Comparison of ENCODE assay signal across 28 cellular contexts in genomic region chr13:76214001-76214400, GRCh38.
DNase-seq lines count a peak whose midpoint lies in the region; ATAC-seq and TF ChIP-seq lines count a peak whose summit lies in the region.
"Had no signal": no experiment of that assay in that cellular context is flagged by ENCODE, and none has a peak within 500 bp of the region (broad histone marks: within the 10 kb centered on the region; RNA-seq: fewer than 3 reads in every experiment).

No MANE protein-coding gene starts in this region.

- no peaks in the 10 kb centered on the region for H3K4me1 ChIP-seq in right atrium auricular region
- H3K4me1 ChIP-seq: heart right ventricle, neural progenitor cell, transverse colon had no signal

- TF ChIP-seq CTCF in right atrium auricular region (IDR thresholded peaks at IDR 0.05): no peak

- no peaks in the 10 kb centered on the region for H3K36me3 ChIP-seq in right atrium auricular region
- H3K36me3 ChIP-seq: brain microvascular endothelial cell, heart right ventricle, neural progenitor cell, transverse colon had no signal

- ATAC-seq in GM18499 (IDR thresholded peaks at IDR 0.05; ENCODE audit: insufficient read depth, unreplicated experiment) (peak; percentile 16), GM19452 (IDR thresholded peaks at IDR 0.05; ENCODE audit: unreplicated experiment) (peak; percentile 10), HG02870 (IDR thresholded peaks at IDR 0.05; ENCODE audit: unreplicated experiment) (peak; percentile 23), HG03565 (IDR thresholded peaks at IDR 0.05; ENCODE audit: unreplicated experiment) (peak; percentile 12), GM21528 (IDR thresholded peaks at IDR 0.05; ENCODE audit: low FRiP score, unreplicated experiment) (no peak), esophagus mucosa (no peak)
- ATAC-seq: activated CD8-positive, alpha-beta memory T cell treated with anti-CD3 and anti-CD28 coated beads, Interleukin-2, amount 10 ng/mL, durations not matched to agents 7 days and 5 days; activated T-cell treated with anti-CD3 and anti-CD28 coated beads, Interleukin-2, amount 50 U/mL, for 72 hours; CD8-positive, alpha-beta T cell; heart right ventricle; left cardiac atrium had no signal

- DNase-seq in right atrium auricular region (ENCODE audit: low spot score) (no peak), hepatic stellate cell (ENCODE audit: low spot score) (no peak)
- DNase-seq: activated CD4-positive, alpha-beta T cell treated with anti-CD3 and anti-CD28 coated beads, Interleukin-2, amount 50 U/mL, for 1 hour; activated CD8-positive, alpha-beta memory T cell treated with anti-CD3 and anti-CD28 coated beads, Interleukin-2, amount 10 ng/mL, durations not matched to agents 7 days and 5 days; activated naive CD4-positive, alpha-beta T cell treated with Interleukin-2 at 50 U/mL for 16 hours; activated T-cell treated with anti-CD3 and anti-CD28 coated beads, Interleukin-2, amount 50 U/mL, for 72 hours; brain microvascular endothelial cell; CD8-positive, alpha-beta T cell; DMS153; effector CD4-positive, alpha-beta T cell; erythroblast; foreskin fibroblast; heart right ventricle; left cardiac atrium; NCI-H1105 treated with DMSO at 0.1 percent for 48 hours; NCI-H2029 treated with DMSO at 0.1 percent for 48 hours; NCI-H345; NCI-H748 treated with DMSO at 0.1 percent for 48 hours; posterior cingulate gyrus; T-helper 2 cell; transverse colon had no signal

- no peaks in the 10 kb centered on the region for H3K27me3 ChIP-seq in right atrium auricular region
- H3K27me3 ChIP-seq: brain microvascular endothelial cell, heart right ventricle, neural progenitor cell, transverse colon had no signal

- no peak overlapping the region for H3K4me3 ChIP-seq in right atrium auricular region
- H3K4me3 ChIP-seq: heart right ventricle, neural progenitor cell, transverse colon had no signal

- H3K27ac ChIP-seq in right atrium auricular region: no peak overlapping the region
- H3K27ac ChIP-seq: brain microvascular endothelial cell, heart right ventricle, neural progenitor cell, transverse colon had no signal

- peaks cover 0 to 7% of the 10 kb centered on the region in 2 donors for H3K9me3 ChIP-seq in right atrium auricular region
- H3K9me3 ChIP-seq: transverse colon had no signal

Comparison
In these comparisons a context has a peak if more than half of its experiments do, and no peak if none do; other contexts are left out.
1. ATAC-seq: peak in GM18499 (single experiment), GM19452 (single experiment), HG02870 (single experiment) and HG03565 (single experiment); none in GM21528 (single experiment) and esophagus mucosa (single experiment).